Comparison of ENCODE assay signal across 29 cellular contexts in genomic region chr3:113834983-113835382, GRCh38. TPM values are rescaled to one million over a fixed set of nuclear protein-coding genes. Genes with fewer than 3 reads are reported as not detected.
DNase-seq lines count a peak whose midpoint lies in the region; TF ChIP-seq lines count a peak whose summit lies in the region.
"Had no signal": no experiment of that assay in that cellular context is flagged by ENCODE, and none has a peak within 500 bp of the region (broad histone marks: within the 10 kb centered on the region; RNA-seq: fewer than 3 reads in every experiment).

No MANE protein-coding gene starts in this region.

- no peaks in the 10 kb centered on the region for H3F3A ChIP-seq in Loucy (ENCODE audit: low read depth)

- TF ChIP-seq CTCF in AG10803 (conservative IDR thresholded peaks at IDR 0.05; ENCODE audit: low read length) (no peak), Loucy (conservative IDR thresholded peaks at IDR 0.05; ENCODE audit: low read length) (no peak)

- peak overlapping the region; percentile 27; the same call in 1 of the 2 replicates for H2AFZ ChIP-seq in Loucy (ENCODE audit: low read length)
- H2AFZ ChIP-seq: neural progenitor cell had no signal

- no peaks in the 10 kb centered on the region for H3K9me2 ChIP-seq in Loucy (replicated peaks; ENCODE audit: low read depth, low read length)

- no peak overlapping the region for H3K4me2 ChIP-seq in Loucy (ENCODE audit: low read depth, low read length, poor library complexity, severe bottlenecking)
- H3K4me2 ChIP-seq: BLaER1 treated with 17β-estradiol and CSF1 and Interleukin-3, amounts not matched to agents 10 nM and 100 nM; KMS-11; neural progenitor cell had no signal

- H3K79me2 ChIP-seq in Loucy (ENCODE audit: insufficient read depth, low read length), result no peaks in the 10 kb centered on the region

- H3K27ac ChIP-seq in epithelial cell of prostate, result peak overlapping the region; percentile 2
- H3K27ac ChIP-seq: BLaER1 treated with 17β-estradiol and CSF1 and Interleukin-3, amounts not matched to agents 10 nM and 100 nM; colonic mucosa; heart left ventricle; KMS-11; left lung; neural progenitor cell; spleen; tibial nerve had no signal

- no peaks in the 10 kb centered on the region for H3K36me3 ChIP-seq in Loucy (ENCODE audit: insufficient read depth, low read length)
- no peaks in the 10 kb centered on the region for H3K36me3 ChIP-seq in mucosa of stomach (ENCODE audit: control insufficient read depth, insufficient read depth, low read length)
- H3K36me3 ChIP-seq: BLaER1 treated with 17β-estradiol and CSF1 and Interleukin-3, amounts not matched to agents 10 nM and 100 nM; colonic mucosa; heart left ventricle; left lung; neural progenitor cell; spleen; tibial nerve had no signal

- H3K9ac ChIP-seq in Loucy (ENCODE audit: low read depth, low read length, poor library complexity, severe bottlenecking) (no peak overlapping the region), mucosa of stomach (ENCODE audit: low read length) (peak overlapping the region; percentile 61)
- H3K9ac ChIP-seq: BLaER1 treated with 17β-estradiol and CSF1 and Interleukin-3, amounts not matched to agents 10 nM and 100 nM; KMS-11; neural progenitor cell had no signal

- no peaks in the 10 kb centered on the region for H3K27me3 ChIP-seq in Loucy (ENCODE audit: insufficient read depth, low read length, poor library complexity, severe bottlenecking)
- H3K27me3 ChIP-seq in mucosa of stomach (ENCODE audit: control insufficient read depth, insufficient read depth, low read length), result no peaks in the 10 kb centered on the region
- H3K27me3 ChIP-seq: colonic mucosa, heart left ventricle, left lung, neural progenitor cell, spleen, tibial nerve had no signal

- H3K4me1 ChIP-seq in Loucy (ENCODE audit: insufficient read depth, low read length, poor library complexity, severe bottlenecking), result peaks cover 14% of the 10 kb centered on the region
- H3K4me1 ChIP-seq in mucosa of stomach (ENCODE audit: control insufficient read depth, insufficient read depth, low read length), result peaks cover 15% of the 10 kb centered on the region
- H3K4me1 ChIP-seq: colonic mucosa had no signal

- in situ Hi-C loops in G401 (cut with HindIII; ENCODE audit: low sequenced_read_pairs), result no loop called here

- H4K20me1 ChIP-seq in Loucy (ENCODE audit: insufficient read depth, low read length, poor library complexity, severe bottlenecking), result no peaks in the 10 kb centered on the region
- H4K20me1 ChIP-seq: BLaER1 treated with 17β-estradiol and CSF1 and Interleukin-3, amounts not matched to agents 10 nM and 100 nM had no signal

- DNase-seq in AG10803 (ENCODE audit: low read depth) (peak; percentile 18), epithelial cell of prostate (ENCODE audit: low read depth, low spot score) (no peak), GOT3 (lab: John Stamatoyannopoulos, UW) (no peak), mucosa of gallbladder (ENCODE audit: low spot score) (no peak), G401 (ENCODE audit: low spot score) (no peak), EL (no peak)
- DNase-seq: activated B cell treated with CpG ODN at 0.5 μM for 24 hours; activated CD4-positive, alpha-beta memory T cell treated with anti-CD3 and anti-CD28 coated beads for 36 hours; activated gamma-delta T cell; activated T-cell treated with anti-CD3 and anti-CD28 coated beads for 4 hours; Calu3; colonic mucosa; endodermal cell; H7; heart left ventricle; left lung; NCI-H187; OCI-M1; Right ventricle myocardium superior; spleen; stimulated activated CD4-positive, alpha-beta T cell treated with anti-CD3 and anti-CD28 coated beads, Interleukin-4, amount 100 ng/mL, for 1 hour; stimulated activated naive CD8-positive, alpha-beta T cell treated with anti-CD3 and anti-CD28 coated beads, Interleukin-15, Interleukin-2, amounts not matched to agents 100 U/mL and 50 U/mL, for 24 hours; T1000 had no signal

- H3K4me3 ChIP-seq in AG10803 (ENCODE audit: low read length), result no peak overlapping the region
- no peak overlapping the region for H3K4me3 ChIP-seq in Loucy (ENCODE audit: low read length, poor library complexity, severe bottlenecking)
- H3K4me3 ChIP-seq in mucosa of stomach (ENCODE audit: low read length), result peak overlapping the region; percentile 22
- H3K4me3 ChIP-seq: BLaER1 treated with 17β-estradiol and CSF1 and Interleukin-3, amounts not matched to agents 10 nM and 100 nM; colonic mucosa; heart left ventricle; left lung; neural progenitor cell; spleen; tibial nerve had no signal

- no peaks in the 10 kb centered on the region for H3K9me3 ChIP-seq in Loucy (ENCODE audit: insufficient read depth, low read depth, low read length)
- no peaks in the 10 kb centered on the region for H3K9me3 ChIP-seq in mucosa of stomach (ENCODE audit: control insufficient read depth, low read length)
- H3K9me3 ChIP-seq: colonic mucosa, left lung had no signal

RNA-seq across cellular contexts. Expression of gene GRAMD1C, which starts 3.6 kb away (rescaled TPM):
- total RNA-seq in mucosa of gallbladder, result 8.2 TPM
- total RNA-seq in G401 (2014; rRNA removed; shearing (Covaris generic)), result 8.1 and 13.5 TPM in 2 replicates
